17 cellular contexts compared by ENCODE assay signal in genomic region chr2:187349328-187349944, GRCh38.
DNase-seq lines count a peak whose midpoint lies in the region; ATAC-seq and TF ChIP-seq lines count a peak whose summit lies in the region.
"Had no signal": no experiment of that assay in that cellular context is flagged by ENCODE, and none has a peak within 500 bp of the region (broad histone marks: within the 10 kb centered on the region; RNA-seq: fewer than 3 reads in every experiment).

No MANE protein-coding gene starts in this region.

- no peak overlapping the region for H2AFZ ChIP-seq in neural progenitor cell (replicated peaks)

- ATAC-seq in left ventricle myocardium superior (peak; percentile 86), GM19463 (IDR thresholded peaks at IDR 0.05; ENCODE audit: unreplicated experiment) (no peak)
- ATAC-seq: activated CD8-positive, alpha-beta T cell treated with anti-CD3 and anti-CD28 coated beads, Interleukin-2, amount 10 ng/mL, durations not matched to agents 7 days and 5 days; effector memory CD8-positive, alpha-beta T cell; HepG2; left colon had no signal

- H3K4me1 Mint-ChIP-seq in MCF 10A (ENCODE audit: insufficient read depth, unreplicated experiment) (peaks cover 7% of the 10 kb centered on the region), neural progenitor cell (no peaks in the 10 kb centered on the region)

- no TSS peak for BruUV-seq in MCF 10A (replicated peaks; lab: Mats Ljungman, UMichigan)

- H3K4me3 Mint-ChIP-seq in MCF 10A (ENCODE audit: unreplicated experiment): no peak overlapping the region
- H3K4me3 Mint-ChIP-seq in neural progenitor cell: no peak overlapping the region
- H3K4me3 Mint-ChIP-seq: activated CD8-positive, alpha-beta T cell treated with anti-CD3 and anti-CD28 coated beads, Interleukin-2, amount 10 ng/mL, durations not matched to agents 7 days and 5 days; effector memory CD8-positive, alpha-beta T cell had no signal

- H4K20me1 ChIP-seq in neural progenitor cell (ENCODE audit: low read depth): no peaks in the 10 kb centered on the region

- CTCF ChIA-PET in MCF 10A (lab: Yijun Ruan, JAX): no interaction called here

- DNase-seq in MCF 10A (ENCODE audit: unreplicated experiment): peak; percentile 25
- DNase-seq in breast epithelium (ENCODE audit: low spot score in 2 of 2): no peak
- DNase-seq in coronary artery (ENCODE audit: low spot score): no peak
- DNase-seq in left ventricle myocardium superior: no peak
- no peak for DNase-seq in NCI-H2081 (lab: John Stamatoyannopoulos, UW)
- DNase-seq in ACHN: no peak
- DNase-seq in neural progenitor cell (ENCODE audit: low spot score): no peak
- DNase-seq: activated CD8-positive, alpha-beta T cell treated with anti-CD3 and anti-CD28 coated beads, Interleukin-2, amount 10 ng/mL, durations not matched to agents 7 days and 5 days; activated effector memory CD4-positive, alpha-beta T cell treated with Interleukin-2 at 50 U/mL for 16 hours; effector memory CD8-positive, alpha-beta T cell; left colon; NCI-H2171; trophoblast cell had no signal

- peak overlapping the region; percentile 16 for H3K27ac Mint-ChIP-seq in MCF 10A (ENCODE audit: low read depth, unreplicated experiment)
- no peak overlapping the region for H3K27ac Mint-ChIP-seq in neural progenitor cell
- H3K27ac Mint-ChIP-seq: activated CD8-positive, alpha-beta T cell treated with anti-CD3 and anti-CD28 coated beads, Interleukin-2, amount 10 ng/mL, durations not matched to agents 7 days and 5 days; effector memory CD8-positive, alpha-beta T cell had no signal

- no peak overlapping the region for H3K9ac ChIP-seq in neural progenitor cell

- H3K27me3 ChIP-seq in breast epithelium (no peaks in the 10 kb centered on the region), neural progenitor cell (no peaks in the 10 kb centered on the region)
- H3K27me3 ChIP-seq: ascending aorta had no signal

- no peaks in the 10 kb centered on the region for H3K9me3 Mint-ChIP-seq in MCF 10A (ENCODE audit: unreplicated experiment)
- no peaks in the 10 kb centered on the region for H3K9me3 Mint-ChIP-seq in neural progenitor cell

- H3K4me2 ChIP-seq in neural progenitor cell: no peak overlapping the region

- no peak for TF ChIP-seq CTCF in MCF 10A (IDR thresholded peaks at IDR 0.05; ENCODE audit: unreplicated experiment)
- no peak for TF ChIP-seq CTCF in breast epithelium (IDR thresholded peaks at IDR 0.05)
- no peak for TF ChIP-seq CTCF in coronary artery (IDR thresholded peaks at IDR 0.05)
- TF ChIP-seq CTCF in neural progenitor cell (IDR thresholded peaks at IDR 0.05): no peak

- H3K27me3 Mint-ChIP-seq in MCF 10A (ENCODE audit: insufficient read depth, unreplicated experiment) (no peaks in the 10 kb centered on the region), neural progenitor cell (ENCODE audit: insufficient read depth, low read depth) (no peaks in the 10 kb centered on the region)
- H3K27me3 Mint-ChIP-seq: effector memory CD8-positive, alpha-beta T cell had no signal

- in situ Hi-C loops in ACHN (cut with HindIII; ENCODE audit: low pct_ligation_motif_present, low pct_unique_long_range_greater_than_20kb, low sequenced_read_pairs): no loop called here

- H3K27ac ChIP-seq in breast epithelium (no peak overlapping the region), coronary artery (peak overlapping the region; percentile 2 to 65), neural progenitor cell (no peak overlapping the region)
- H3K27ac ChIP-seq: ascending aorta, SK-N-MC had no signal

- H3K36me3 ChIP-seq in breast epithelium (no peaks in the 10 kb centered on the region), neural progenitor cell (no peaks in the 10 kb centered on the region)
- H3K36me3 ChIP-seq: ascending aorta had no signal

- TF ChIP-seq POLR2A in breast epithelium (IDR thresholded peaks at IDR 0.05): no peak

- POLR2A ChIA-PET in MCF 10A (lab: Yijun Ruan, JAX): interaction anchor here (0.7 kb wide), 1 partner anchor 34 kb away, joined by 4 read pairs; no protein-coding TSS in a partner anchor

- H3K4me3 ChIP-seq in breast epithelium: no peak overlapping the region
- peak overlapping the region; percentile 33 for H3K4me3 ChIP-seq in coronary artery
- no peak overlapping the region for H3K4me3 ChIP-seq in neural progenitor cell
- H3K4me3 ChIP-seq: SK-N-MC had no signal

- no peaks in the 10 kb centered on the region for H3K4me1 ChIP-seq in breast epithelium
- no peaks in the 10 kb centered on the region for H3K4me1 ChIP-seq in neural progenitor cell

- no peaks in the 10 kb centered on the region for H3F3A ChIP-seq in neural progenitor cell (ENCODE audit: low read depth)

- H3K36me3 Mint-ChIP-seq in MCF 10A (ENCODE audit: insufficient read depth, unreplicated experiment) (peaks cover 6% of the 10 kb centered on the region), neural progenitor cell (no peaks in the 10 kb centered on the region)

- H3K9me3 ChIP-seq in breast epithelium: no peaks in the 10 kb centered on the region
- no peaks in the 10 kb centered on the region for H3K9me3 ChIP-seq in neural progenitor cell (ENCODE audit: low read depth)
- H3K9me3 ChIP-seq: ascending aorta had no signal

- intact Hi-C loops in MCF 10A (cut with micrococcal nuclease): no loop called here
- intact Hi-C loops in breast epithelium (cut with DNase I; ENCODE audit: low total_unique reads): no loop called here
- intact Hi-C loops in left ventricle myocardium superior (cut with micrococcal nuclease): no loop called here

- H3K79me2 ChIP-seq in neural progenitor cell (ENCODE audit: low read depth): no peaks in the 10 kb centered on the region

Comparison
In these comparisons a context has a peak if more than half of its experiments do, and no peak if none do; other contexts are left out.
1. H3K27ac ChIP-seq: peak in coronary artery (2 of 2); none in breast epithelium (0 of 2) and neural progenitor cell (single experiment).